8 cellular contexts compared by ENCODE assay signal in genomic region chrX:46408553-46409407, GRCh38.
DNase-seq lines count a peak whose midpoint lies in the region; ATAC-seq and TF ChIP-seq lines count a peak whose summit lies in the region.

No MANE protein-coding gene starts in this region.

- H4K12ac ChIP-seq in trophoblast cell (ENCODE audit: low read depth, low read length), result no peak overlapping the region

- H2AFZ ChIP-seq in trophoblast cell (ENCODE audit: insufficient read depth, low read length, poor library complexity), result no peak overlapping the region

- no peak overlapping the region for H2BK120ac ChIP-seq in trophoblast cell (ENCODE audit: insufficient read depth, low read length, poor library complexity)

- no peak overlapping the region for H3K4ac ChIP-seq in trophoblast cell (ENCODE audit: low read depth, low read length)

- no peak overlapping the region for H3K18ac ChIP-seq in trophoblast cell (ENCODE audit: low read length)

- no peak overlapping the region for H2BK5ac ChIP-seq in trophoblast cell (ENCODE audit: low read depth, low read length, poor library complexity)

- H3K14ac ChIP-seq in trophoblast cell (ENCODE audit: low read length), result no peak overlapping the region

- TF ChIP-seq POLR2A in Peyer's patch (IDR thresholded peaks at IDR 0.05), result no peak
- TF ChIP-seq POLR2A in gastroesophageal sphincter (IDR thresholded peaks at IDR 0.05), result no peak

- H3K4me1 ChIP-seq in Peyer's patch (no peaks in the 10 kb centered on the region), gastroesophageal sphincter (no peaks in the 10 kb centered on the region), trophoblast cell (ENCODE audit: control insufficient read depth in 1 of 2, insufficient read depth in 2 of 2, low read length in 2 of 2) (no peaks in the 10 kb centered on the region)

- no peak overlapping the region for H2BK12ac ChIP-seq in trophoblast cell (ENCODE audit: low read length)

- H3K79me2 ChIP-seq in trophoblast cell (ENCODE audit: control insufficient read depth, insufficient read depth, low read length, poor library complexity), result no peaks in the 10 kb centered on the region

- ATAC-seq in HG02885 (IDR thresholded peaks at IDR 0.05; ENCODE audit: poor library complexity, unreplicated experiment) (peak; percentile 41), gastroesophageal sphincter (no peak), GM18858 (IDR thresholded peaks at IDR 0.05; ENCODE audit: unreplicated experiment) (no peak)

- TF ChIP-seq CTCF in Peyer's patch (IDR thresholded peaks at IDR 0.05) (peak; percentile 52 to 90 (median 69)), gastroesophageal sphincter (IDR thresholded peaks at IDR 0.05) (peak; percentile 55 to 82 (median 67))

- no peak for TF ChIP-seq EP300 in gastroesophageal sphincter (IDR thresholded peaks at IDR 0.05)

- 9 to 12% methylated on average over 7 to 9 of the region's 9 CpGs for WGBS in gastroesophageal sphincter (ENCODE audit: low coverage in 1 of 2), 2 donors
- WGBS in trophoblast cell (ENCODE audit: extremely low coverage, insufficient coverage, insufficient read length), result no CpG with 5 or more reads among the region's 9 CpGs

- H3K9ac ChIP-seq in trophoblast cell (ENCODE audit: low read length), result no peak overlapping the region

- H3K36me3 ChIP-seq in Peyer's patch, result no peaks in the 10 kb centered on the region
- H3K36me3 ChIP-seq in gastroesophageal sphincter, result no peaks in the 10 kb centered on the region
- H3K36me3 ChIP-seq in trophoblast cell (ENCODE audit: control insufficient read depth in 1 of 2, insufficient read depth in 2 of 2, low read length in 2 of 2), result no peaks in the 10 kb centered on the region

- no peak overlapping the region for H3K27ac ChIP-seq in Peyer's patch
- no peak overlapping the region for H3K27ac ChIP-seq in gastroesophageal sphincter
- no peak overlapping the region for H3K27ac ChIP-seq in trophoblast cell (ENCODE audit: low read depth, low read length)

- no peak overlapping the region for H3K4me2 ChIP-seq in trophoblast cell (ENCODE audit: low read length)

- H2AK5ac ChIP-seq in trophoblast cell (ENCODE audit: low read length), result no peak overlapping the region

- no peak overlapping the region for H4K91ac ChIP-seq in trophoblast cell (ENCODE audit: low read depth, low read length)

- no peak overlapping the region for H4K8ac ChIP-seq in trophoblast cell (ENCODE audit: low read depth, low read length)

- H3K27me3 ChIP-seq in Peyer's patch (no peaks in the 10 kb centered on the region), gastroesophageal sphincter (no peaks in the 10 kb centered on the region), trophoblast cell (ENCODE audit: insufficient read depth, low read length) (no peaks in the 10 kb centered on the region)

- H3K9me3 ChIP-seq in Peyer's patch (no peaks in the 10 kb centered on the region), gastroesophageal sphincter (no peaks in the 10 kb centered on the region), trophoblast cell (ENCODE audit: insufficient read depth, low read depth, low read length) (no peaks in the 10 kb centered on the region)

- no peak overlapping the region for H3K23ac ChIP-seq in trophoblast cell (ENCODE audit: low read length)

- no peak overlapping the region for H3K4me3 ChIP-seq in Peyer's patch
- H3K4me3 ChIP-seq in gastroesophageal sphincter, result no peak overlapping the region
- no peak overlapping the region for H3K4me3 ChIP-seq in trophoblast cell (ENCODE audit: low read depth, low read length)

- DNase-seq in CMK (ENCODE audit: low read depth) (peak; percentile 42), Peyer's patch (peak; percentile 33 to 88 (median 64)), trophoblast cell (peak; percentile 25 to 78), ureter (ENCODE audit: low spot score) (peak; percentile 72)
- DNase-seq in activated effector memory CD4-positive, alpha-beta T cell treated with Interleukin-2 at 50 U/mL for 16 hours, result peak; percentile 27

- no peaks in the 10 kb centered on the region for H3K79me1 ChIP-seq in trophoblast cell (ENCODE audit: low read length)
